ENCODE assay signal across 13 cellular contexts in the genomic region with DNA sequence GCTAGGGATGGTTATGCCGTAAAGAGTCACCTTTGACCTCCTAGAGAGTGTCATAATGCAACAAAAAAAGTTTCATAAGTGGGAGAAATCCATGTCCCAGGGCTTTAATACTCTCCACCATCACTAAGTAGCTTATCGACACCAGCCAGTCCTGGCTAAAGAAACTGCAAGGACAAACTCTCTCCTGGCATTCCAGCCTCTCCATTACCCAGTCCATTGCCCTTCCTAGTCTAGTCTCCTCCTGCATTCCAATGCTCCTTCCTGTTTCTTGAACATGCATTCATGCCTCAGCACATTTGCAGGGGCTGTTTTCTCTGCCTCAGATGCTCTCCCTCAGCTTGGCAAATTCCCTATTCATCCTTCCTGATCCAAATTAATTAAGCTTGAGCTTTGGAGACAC.
DNase-seq lines count a peak whose midpoint lies in the region; ATAC-seq, FAIRE-seq and TF ChIP-seq lines count a peak whose summit lies in the region.
"Had no signal": no experiment of that assay in that cellular context is flagged by ENCODE, and none has a peak within 500 bp of the region (broad histone marks: within the 10 kb centered on the region; RNA-seq: fewer than 3 reads in every experiment).

No MANE protein-coding gene starts in this region.

- H3K27me3 ChIP-seq in H7 (ENCODE audit: control insufficient read depth, insufficient read depth, low read length) (no peaks in the 10 kb centered on the region), gastrocnemius medialis (no peaks in the 10 kb centered on the region)
- H3K27me3 ChIP-seq: BLaER1, SJSA1 had no signal

- H3K9me3 ChIP-seq in kidney (ENCODE audit: control insufficient read depth in 1 of 2, low read length in 2 of 2) (no peaks in the 10 kb centered on the region), gastrocnemius medialis (no peaks in the 10 kb centered on the region)
- H3K9me3 ChIP-seq: BLaER1 had no signal

- DNase-seq in H7 (peak; percentile 27), coronary artery (ENCODE audit: low spot score) (no peak), kidney (no peak), gastrocnemius medialis (no peak), NCI-H748 (lab: John Stamatoyannopoulos, UW; ENCODE audit: unreplicated experiment) (no peak), HPDE6-E6E7 (ENCODE audit: extremely low spot score) (no peak), NCI-H187 treated with DMSO at 0.1 percent for 48 hours (lab: John Stamatoyannopoulos, UW) (no peak)
- DNase-seq: activated B cell treated with CpG ODN at 0.5 μM for 24 hours; effector memory CD4-positive, alpha-beta T cell; GF-D8 had no signal

- H3K27ac ChIP-seq in coronary artery (peak overlapping the region; percentile 85 to 89), kidney (ENCODE audit: low read depth in 2 of 2, low read length in 2 of 2) (peak overlapping the region; percentile 84 to 88), gastrocnemius medialis (peak overlapping the region; percentile 77 to 86 (median 84))
- H3K27ac ChIP-seq: BLaER1, SJSA1 had no signal

- H3K9ac ChIP-seq in kidney (ENCODE audit: low read length in 2 of 2): no peak overlapping the region
- H3K9ac ChIP-seq: BLaER1 had no signal

- FAIRE-seq in kidney (lab: Jason Lieb, UNC): no peak

- intact Hi-C loops in kidney (cut with DNase I) (no loop called here), gastrocnemius medialis (cut with DNase I; ENCODE audit: low total_unique reads) (loop anchor here (2.0 kb wide), 1 partner anchor 22 kb away; no protein-coding TSS in a partner anchor)

- no peak for TF ChIP-seq POLR2A in gastrocnemius medialis (IDR thresholded peaks at IDR 0.05)

- no peaks in the 10 kb centered on the region for H3K36me3 ChIP-seq in H7 (replicated peaks; ENCODE audit: control insufficient read depth, insufficient read depth, low read length)
- H3K36me3 ChIP-seq in kidney (ENCODE audit: control insufficient read depth in 1 of 2, insufficient read depth in 2 of 2, low read length in 2 of 2): no peaks in the 10 kb centered on the region
- no peaks in the 10 kb centered on the region for H3K36me3 ChIP-seq in gastrocnemius medialis
- H3K36me3 ChIP-seq: BLaER1, SJSA1 had no signal

- H3K4me1 ChIP-seq in kidney (ENCODE audit: control insufficient read depth in 1 of 2, insufficient read depth in 1 of 2, low read depth in 1 of 2, low read length in 2 of 2) (peaks cover 5 to 18% of the 10 kb centered on the region in 2 donors), gastrocnemius medialis (peaks cover 19 to 28% of the 10 kb centered on the region in 2 donors)
- H3K4me1 ChIP-seq: BLaER1, SJSA1 had no signal

- no peak for TF ChIP-seq CTCF in coronary artery (IDR thresholded peaks at IDR 0.05)
- no peak for TF ChIP-seq CTCF in kidney (IDR thresholded peaks at IDR 0.05; ENCODE audit: borderline replicate concordance, extremely low read depth, insufficient read depth)
- no peak for TF ChIP-seq CTCF in gastrocnemius medialis (IDR thresholded peaks at IDR 0.05 in 4 of 5, conservative IDR thresholded peaks at IDR 0.05 in 1 of 5)

- ATAC-seq in gastrocnemius medialis: peak in 1 of 2 donors; percentile 16
- no peak for ATAC-seq in activated CD4-positive, CD25-positive, alpha-beta regulatory T cell treated with anti-CD3 and anti-CD28 coated beads, Interleukin-2, amount 50 U/mL, for 24 hours

- in situ Hi-C loops in gastrocnemius medialis (cut with MboI; ENCODE audit: low sequenced_read_pairs in 4 of 4): no loop called here

- no peak overlapping the region for H3K4me3 ChIP-seq in H7 (ENCODE audit: insufficient read depth, low read depth, low read length)
- no peak overlapping the region for H3K4me3 ChIP-seq in coronary artery
- no peak overlapping the region for H3K4me3 ChIP-seq in kidney (ENCODE audit: low read length in 2 of 2)
- H3K4me3 ChIP-seq in gastrocnemius medialis: no peak overlapping the region
- H3K4me3 ChIP-seq: BLaER1, SJSA1 had no signal
